In genomic region chr14:99166506-99166905, GRCh38 we compare ENCODE assay signal across 17 cellular contexts.
DNase-seq lines count a peak whose midpoint lies in the region; ATAC-seq and TF ChIP-seq lines count a peak whose summit lies in the region.
"Had no signal": no experiment of that assay in that cellular context is flagged by ENCODE, and none has a peak within 500 bp of the region (broad histone marks: within the 10 kb centered on the region; RNA-seq: fewer than 3 reads in every experiment).

No MANE protein-coding gene starts in this region.

- H3K79me2 ChIP-seq in H9 (ENCODE audit: insufficient read depth, low read length), result no peaks in the 10 kb centered on the region

- peak overlapping the region; percentile 46 to 70 for H3K27ac Mint-ChIP-seq in activated naive CD4-positive, alpha-beta T cell treated with anti-CD3 and anti-CD28 coated beads, Interleukin-2, amount 50 U/mL, for 72 hours
- no peak overlapping the region for H3K27ac Mint-ChIP-seq in H9
- peak overlapping the region; percentile 35 for H3K27ac Mint-ChIP-seq in central memory CD8-positive, alpha-beta T cell (ENCODE audit: low read depth)
- peak overlapping the region; percentile 16 to 36 for H3K27ac Mint-ChIP-seq in stimulated activated naive CD8-positive, alpha-beta T cell treated with anti-CD3 and anti-CD28 coated beads, Interleukin-15, amount 100 ng/mL, for 72 hours

- H2AFZ ChIP-seq in H9 (ENCODE audit: low read length), result no peak overlapping the region

- CTCF ChIA-PET in GM10248 (lab: Yijun Ruan, JAX), result no interaction called here

- no peak overlapping the region for H2BK120ac ChIP-seq in H9 (ENCODE audit: low read depth, low read length, poor library complexity, severe bottlenecking)

- H3K79me1 ChIP-seq in H9 (ENCODE audit: insufficient read depth, low read depth, low read length, poor library complexity, severe bottlenecking), result no peaks in the 10 kb centered on the region

- no peaks in the 10 kb centered on the region for H3K9me3 ChIP-seq in H9 (ENCODE audit: control insufficient read depth, low read depth, low read length)
- H3K9me3 ChIP-seq: BE2C, HAP-1 had no signal

- H3K36me3 Mint-ChIP-seq in activated naive CD4-positive, alpha-beta T cell treated with anti-CD3 and anti-CD28 coated beads, Interleukin-2, amount 50 U/mL, for 72 hours, result peaks cover 13 to 17% of the 10 kb centered on the region in 2 donors
- no peaks in the 10 kb centered on the region; a peak in 1 of 7 replicates for H3K36me3 Mint-ChIP-seq in H9 (ENCODE audit: insufficient read depth in 1 of 3, low read depth in 3 of 3)
- peaks cover 24% of the 10 kb centered on the region for H3K36me3 Mint-ChIP-seq in central memory CD8-positive, alpha-beta T cell (ENCODE audit: insufficient read depth)

- no peak overlapping the region for H3T11ph ChIP-seq in H9 (ENCODE audit: low read length)

- no peak overlapping the region for H2BK12ac ChIP-seq in H9 (ENCODE audit: insufficient read length, low read depth, low read length)

- H3K4me3 Mint-ChIP-seq in H9, result no peak overlapping the region
- H3K4me3 Mint-ChIP-seq in central memory CD8-positive, alpha-beta T cell, result no peak overlapping the region
- no peak overlapping the region for H3K4me3 Mint-ChIP-seq in stimulated activated naive CD8-positive, alpha-beta T cell treated with anti-CD3 and anti-CD28 coated beads, Interleukin-15, amount 100 ng/mL, for 72 hours

- no CpG with 5 or more reads among the region's 4 CpGs for WGBS in H9 (ENCODE audit: extremely low coverage, insufficient read length, low lambda C conversion rate)

- no peak overlapping the region for H3K4ac ChIP-seq in H9 (ENCODE audit: low read depth, low read length)

- H4K8ac ChIP-seq in H9 (replicated peaks; ENCODE audit: insufficient read length, low read depth, low read length), result no peak overlapping the region

- no peak overlapping the region for H3K9ac ChIP-seq in H9 (ENCODE audit: extremely low read depth, insufficient read length, low read length)

- no peak overlapping the region for H2BK20ac ChIP-seq in H9 (ENCODE audit: low read depth, low read length, poor library complexity, severe bottlenecking)

- no peak overlapping the region for H3K18ac ChIP-seq in H9 (ENCODE audit: insufficient read length, low read depth, low read length)

- no peak overlapping the region for H3K27ac ChIP-seq in H9 (ENCODE audit: insufficient read length, low read depth, low read length)

- H4K91ac ChIP-seq in H9 (ENCODE audit: insufficient read length, low read depth, low read length), result no peak overlapping the region

- H3K27me3 ChIP-seq in H9 (ENCODE audit: insufficient read depth, low read length), result no peaks in the 10 kb centered on the region
- H3K27me3 ChIP-seq: BE2C had no signal

- H2BK5ac ChIP-seq in H9 (ENCODE audit: insufficient read length, low read length), result no peak overlapping the region

- H2AK5ac ChIP-seq in H9 (ENCODE audit: insufficient read length, low read length), result no peak overlapping the region

- DNase-seq in activated naive CD4-positive, alpha-beta T cell treated with anti-CD3 and anti-CD28 coated beads, Interleukin-2, amount 50 U/mL, for 72 hours (ENCODE audit: low spot score in 2 of 2), result no peak
- no peak for DNase-seq in activated naive CD4-positive, alpha-beta T cell treated with Interleukin-2 at 50 U/mL for 16 hours
- DNase-seq in H9 (peak; percentile 4), NCI-H2196 treated with DMSO at 0.1 percent for 48 hours (lab: John Stamatoyannopoulos, UW; ENCODE audit: unreplicated experiment) (no peak), GM10248 (ENCODE audit: extremely low spot score) (no peak)
- DNase-seq in central memory CD8-positive, alpha-beta T cell (ENCODE audit: low spot score in 2 of 2), result no peak
- DNase-seq in stimulated activated naive CD8-positive, alpha-beta T cell treated with anti-CD3 and anti-CD28 coated beads, Interleukin-15, amount 100 ng/mL, for 72 hours, result no peak
- DNase-seq: BE2C, Karpas-422, NCI-H1105 treated with DMSO at 0.1 percent for 48 hours, NCI-H187 treated with DMSO at 0.1 percent for 48 hours, NCI-H2171 treated with DMSO at 0.1 percent for 48 hours, NCI-H510A, NCI-H82 had no signal

- no peak for ATAC-seq in activated naive CD4-positive, alpha-beta T cell treated with anti-CD3 and anti-CD28 coated beads, Interleukin-2, amount 50 U/mL, for 72 hours
- ATAC-seq in central memory CD8-positive, alpha-beta T cell (replicated peaks; ENCODE audit: extremely low read depth, poor library complexity, severe bottlenecking), result no peak
- ATAC-seq in stimulated activated naive CD8-positive, alpha-beta T cell treated with anti-CD3 and anti-CD28 coated beads, Interleukin-15, amount 100 ng/mL, for 72 hours, result no peak
- ATAC-seq: Panc1, Right ventricle myocardium inferior had no signal

- no peaks in the 10 kb centered on the region for H3K4me1 ChIP-seq in H9 (ENCODE audit: insufficient read depth, low read length)
- H3K4me1 ChIP-seq: BE2C had no signal

- H4K20me1 ChIP-seq in H9 (ENCODE audit: control insufficient read depth, insufficient read depth, insufficient read length), result no peaks in the 10 kb centered on the region

- no peaks in the 10 kb centered on the region for H3K23me2 ChIP-seq in H9 (ENCODE audit: insufficient read length, low read depth, low read length, poor library complexity, severe bottlenecking)

- no peak overlapping the region for H3K23ac ChIP-seq in H9 (ENCODE audit: insufficient read length, low read depth, low read length)

- H2BK15ac ChIP-seq in H9 (ENCODE audit: low read depth, low read length), result no peak overlapping the region

- no peak overlapping the region for H3K14ac ChIP-seq in H9 (ENCODE audit: insufficient read depth, low read length)

- TF ChIP-seq CTCF in H9 (conservative IDR thresholded peaks at IDR 0.05) (no peak), GM10248 (IDR thresholded peaks at IDR 0.05; ENCODE audit: control extremely low read depth, extremely low read depth, low read depth, missing control alignments) (no peak)

- no peak overlapping the region for H4K5ac ChIP-seq in H9 (ENCODE audit: insufficient read length, low read depth, low read length)

- H3K56ac ChIP-seq in H9 (ENCODE audit: insufficient read length, low read depth, low read length), result no peak overlapping the region

- H3K9me3 Mint-ChIP-seq in activated naive CD4-positive, alpha-beta T cell treated with anti-CD3 and anti-CD28 coated beads, Interleukin-2, amount 50 U/mL, for 72 hours, result peaks cover 0 to 26% of the 10 kb centered on the region in 2 donors
- no peaks in the 10 kb centered on the region for H3K9me3 Mint-ChIP-seq in H9
- no peaks in the 10 kb centered on the region for H3K9me3 Mint-ChIP-seq in central memory CD8-positive, alpha-beta T cell
- peaks cover 17 to 26% of the 10 kb centered on the region in 2 donors for H3K9me3 Mint-ChIP-seq in stimulated activated naive CD8-positive, alpha-beta T cell treated with anti-CD3 and anti-CD28 coated beads, Interleukin-15, amount 100 ng/mL, for 72 hours

- POLR2A ChIA-PET in GM10248 (lab: Yijun Ruan, JAX), result no interaction called here

- no peak overlapping the region for H3K4me2 ChIP-seq in H9 (ENCODE audit: insufficient read depth, insufficient read length, low read length)

- H3K4me1 Mint-ChIP-seq in H9, result peaks cover 9 to 12% of the 10 kb centered on the region in 2 experiments
- H3K4me1 Mint-ChIP-seq in central memory CD8-positive, alpha-beta T cell, result peaks cover 46% of the 10 kb centered on the region
- H3K4me1 Mint-ChIP-seq in stimulated activated naive CD8-positive, alpha-beta T cell treated with anti-CD3 and anti-CD28 coated beads, Interleukin-15, amount 100 ng/mL, for 72 hours, result peaks cover 29% of the 10 kb centered on the region

- no peaks in the 10 kb centered on the region for H3K27me3 Mint-ChIP-seq in H9 (ENCODE audit: low read depth)
- H3K27me3 Mint-ChIP-seq in central memory CD8-positive, alpha-beta T cell, result no peaks in the 10 kb centered on the region
- no peaks in the 10 kb centered on the region for H3K27me3 Mint-ChIP-seq in stimulated activated naive CD8-positive, alpha-beta T cell treated with anti-CD3 and anti-CD28 coated beads, Interleukin-15, amount 100 ng/mL, for 72 hours

Comparison
In these comparisons a context has a peak if more than half of its experiments do, and no peak if none do; other contexts are left out.
1. H3K27ac Mint-ChIP-seq: peak in activated naive CD4-positive, alpha-beta T cell treated with anti-CD3 and anti-CD28 coated beads, Interleukin-2, amount 50 U/mL, for 72 hours (2 of 2), central memory CD8-positive, alpha-beta T cell (single experiment) and stimulated activated naive CD8-positive, alpha-beta T cell treated with anti-CD3 and anti-CD28 coated beads, Interleukin-15, amount 100 ng/mL, for 72 hours (2 of 2); none in H9 (0 of 3).